ENCODE assay signal across 23 cellular contexts in genomic region chr1:228279011-228279721, GRCh38.
DNase-seq lines count a peak whose midpoint lies in the region; ATAC-seq and TF ChIP-seq lines count a peak whose summit lies in the region.
"Had no signal": no experiment of that assay in that cellular context is flagged by ENCODE, and none has a peak within 500 bp of the region (broad histone marks: within the 10 kb centered on the region; RNA-seq: fewer than 3 reads in every experiment).

No MANE protein-coding gene starts in this region.

- no peak overlapping the region for H3K4me3 Mint-ChIP-seq in activated T-cell treated with anti-CD3 and anti-CD28 coated beads, Interleukin-2, amount 50 U/mL, for 72 hours
- no peak overlapping the region for H3K4me3 Mint-ChIP-seq in natural killer cell treated with Interleukin-12 subunit alpha and Interleukin-12 subunit beta and Interleukin-15 and Interleukin-18, amount 100 ng/mL, for 72 hours
- H3K4me3 Mint-ChIP-seq in GM23338: no peak overlapping the region
- H3K4me3 Mint-ChIP-seq: activated naive CD8-positive, alpha-beta T cell; B cell; naive thymus-derived CD4-positive, alpha-beta T cell had no signal

- H3K4me2 ChIP-seq in GM23338: no peak overlapping the region

- no peaks in the 10 kb centered on the region for H3K9me2 ChIP-seq in GM23338 (ENCODE audit: insufficient read depth)

- no peak for ATAC-seq in activated T-cell treated with anti-CD3 and anti-CD28 coated beads, Interleukin-2, amount 50 U/mL, for 72 hours (replicated peaks in 1 of 2)
- no peak for ATAC-seq in natural killer cell treated with Interleukin-12 subunit alpha and Interleukin-12 subunit beta and Interleukin-15 and Interleukin-18, amount 100 ng/mL, for 72 hours
- ATAC-seq in upper lobe of right lung (no peak), GM19463 (IDR thresholded peaks at IDR 0.05; ENCODE audit: unreplicated experiment) (no peak), GM23338 (no peak)
- ATAC-seq: left colon; naive thymus-derived CD4-positive, alpha-beta T cell; Panc1; pancreas; stimulated activated naive CD8-positive, alpha-beta T cell treated with anti-CD3 and anti-CD28 coated beads, Interleukin-15, Interleukin-2, amounts not matched to agents 100 U/mL and 50 U/mL, for 24 hours had no signal

- no peaks in the 10 kb centered on the region for H3K79me2 ChIP-seq in GM23338 (replicated peaks; ENCODE audit: insufficient read depth)

- no peaks in the 10 kb centered on the region for H4K20me1 ChIP-seq in GM23338 (replicated peaks; ENCODE audit: insufficient read depth)

- no peaks in the 10 kb centered on the region for H3K9me3 ChIP-seq in upper lobe of right lung
- H3K9me3 ChIP-seq: pancreas, right atrium auricular region, thyroid gland had no signal

- H3K9me3 Mint-ChIP-seq in activated T-cell treated with anti-CD3 and anti-CD28 coated beads, Interleukin-2, amount 50 U/mL, for 72 hours: no peaks in the 10 kb centered on the region
- no peaks in the 10 kb centered on the region for H3K9me3 Mint-ChIP-seq in natural killer cell treated with Interleukin-12 subunit alpha and Interleukin-12 subunit beta and Interleukin-15 and Interleukin-18, amount 100 ng/mL, for 72 hours
- no peaks in the 10 kb centered on the region for H3K9me3 Mint-ChIP-seq in GM23338
- H3K9me3 Mint-ChIP-seq: activated T-helper 2 cell treated with anti-CD3 and anti-CD28 coated beads, Interferon-gamma antibody, Interleukin-2, Interleukin-4, amounts not matched to agents 10 μg/mL and 5 μg/mL and 100 μg/mL, durations not matched to agents 14 hours and 24 hours and 36 hours; naive thymus-derived CD4-positive, alpha-beta T cell had no signal

- H3K4me1 ChIP-seq in upper lobe of right lung (peaks cover 4% of the 10 kb centered on the region), GM23338 (ENCODE audit: insufficient read depth) (no peaks in the 10 kb centered on the region)
- H3K4me1 ChIP-seq: pancreas had no signal

- H3K27me3 ChIP-seq in upper lobe of right lung: no peaks in the 10 kb centered on the region
- peaks cover 11% of the 10 kb centered on the region; the same call in 1 of the 2 replicates for H3K27me3 ChIP-seq in GM23338 (ENCODE audit: insufficient read depth)
- H3K27me3 ChIP-seq: pancreas, right atrium auricular region, thyroid gland had no signal

- no peaks in the 10 kb centered on the region for H3K27me3 Mint-ChIP-seq in activated T-cell treated with anti-CD3 and anti-CD28 coated beads, Interleukin-2, amount 50 U/mL, for 72 hours (ENCODE audit: low read depth)
- H3K27me3 Mint-ChIP-seq in natural killer cell treated with Interleukin-12 subunit alpha and Interleukin-12 subunit beta and Interleukin-15 and Interleukin-18, amount 100 ng/mL, for 72 hours: no peaks in the 10 kb centered on the region
- H3K27me3 Mint-ChIP-seq in GM23338 (ENCODE audit: insufficient read depth, low read depth, poor library complexity): peaks cover 12% of the 10 kb centered on the region
- H3K27me3 Mint-ChIP-seq: activated naive CD8-positive, alpha-beta T cell; B cell; naive thymus-derived CD4-positive, alpha-beta T cell had no signal

- no peaks in the 10 kb centered on the region for H3K36me3 Mint-ChIP-seq in activated T-cell treated with anti-CD3 and anti-CD28 coated beads, Interleukin-2, amount 50 U/mL, for 72 hours (ENCODE audit: insufficient read depth in 2 of 2)
- no peaks in the 10 kb centered on the region for H3K36me3 Mint-ChIP-seq in natural killer cell treated with Interleukin-12 subunit alpha and Interleukin-12 subunit beta and Interleukin-15 and Interleukin-18, amount 100 ng/mL, for 72 hours
- peaks cover 13% of the 10 kb centered on the region; the same call in 2 of the 3 replicates for H3K36me3 Mint-ChIP-seq in GM23338 (ENCODE audit: low read depth)
- H3K36me3 Mint-ChIP-seq: activated naive CD8-positive, alpha-beta T cell had no signal

- H3K4me3 ChIP-seq in coronary artery (no peak overlapping the region), upper lobe of right lung (no peak overlapping the region), GM23338 (no peak overlapping the region)
- H3K4me3 ChIP-seq: pancreas, right atrium auricular region, thyroid gland had no signal

- TF ChIP-seq CTCF in coronary artery (IDR thresholded peaks at IDR 0.05) (no peak), upper lobe of right lung (IDR thresholded peaks at IDR 0.05) (no peak), GM23338 (conservative IDR thresholded peaks at IDR 0.05; ENCODE audit: low read depth in 2 of 2) (no peak)

- no peak overlapping the region for H2AFZ ChIP-seq in GM23338

- no peak overlapping the region for H3K27ac ChIP-seq in coronary artery
- no peak overlapping the region for H3K27ac ChIP-seq in upper lobe of right lung
- H3K27ac ChIP-seq in GM23338 (ENCODE audit: low read depth): no peak overlapping the region
- H3K27ac ChIP-seq: epithelial cell of prostate, HL-60, pancreas, right atrium auricular region, thyroid gland had no signal

- peak; percentile 10 to 13 for DNase-seq in activated T-cell treated with anti-CD3 and anti-CD28 coated beads, Interleukin-2, amount 50 U/mL, for 48 hours
- no peak for DNase-seq in activated T-cell treated with anti-CD3 and anti-CD28 coated beads, Interleukin-2, amount 50 U/mL, for 72 hours
- DNase-seq in coronary artery (ENCODE audit: low spot score): peak; percentile 69
- peak; percentile 61 for DNase-seq in natural killer cell treated with Interleukin-12 subunit alpha and Interleukin-12 subunit beta and Interleukin-15 and Interleukin-18, amount 100 ng/mL, for 72 hours (ENCODE audit: low spot score)
- DNase-seq in upper lobe of right lung: peak; percentile 64
- DNase-seq in GM23338 (ENCODE audit: low spot score): no peak
- no peak for DNase-seq in NCI-H146 treated with DMSO at 0.1 percent for 48 hours (lab: John Stamatoyannopoulos, UW; ENCODE audit: unreplicated experiment)
- DNase-seq: DMS53; NCI-H1694 treated with DMSO at 0.1 percent for 48 hours; NCI-H526; stimulated activated naive CD8-positive, alpha-beta T cell treated with anti-CD3 and anti-CD28 coated beads, Interleukin-15, Interleukin-2, amounts not matched to agents 100 U/mL and 50 U/mL, for 24 hours; thyroid gland had no signal

- H3K27ac Mint-ChIP-seq in activated T-cell treated with anti-CD3 and anti-CD28 coated beads, Interleukin-2, amount 50 U/mL, for 72 hours: no peak overlapping the region
- no peak overlapping the region for H3K27ac Mint-ChIP-seq in natural killer cell treated with Interleukin-12 subunit alpha and Interleukin-12 subunit beta and Interleukin-15 and Interleukin-18, amount 100 ng/mL, for 72 hours
- no peak overlapping the region for H3K27ac Mint-ChIP-seq in GM23338
- H3K27ac Mint-ChIP-seq: activated naive CD8-positive, alpha-beta T cell; activated T-helper 2 cell treated with anti-CD3 and anti-CD28 coated beads, Interferon-gamma antibody, Interleukin-2, Interleukin-4, amounts not matched to agents 10 μg/mL and 5 μg/mL and 100 μg/mL, durations not matched to agents 14 hours and 24 hours and 36 hours; B cell had no signal

- intact Hi-C loops in upper lobe of right lung (cut with DNase I): no loop called here

- H3K36me3 ChIP-seq in upper lobe of right lung: peaks cover 13% of the 10 kb centered on the region
- H3K36me3 ChIP-seq in GM23338 (ENCODE audit: insufficient read depth): no peaks in the 10 kb centered on the region
- H3K36me3 ChIP-seq: pancreas, thyroid gland had no signal

- 0 out of 2 replicates have a peak, but pooled peaks cover 6% of the 10 kb centered on the region for H3F3A ChIP-seq in GM23338 (replicated peaks; ENCODE audit: low read depth)

- H3K4me1 Mint-ChIP-seq in activated T-cell treated with anti-CD3 and anti-CD28 coated beads, Interleukin-2, amount 50 U/mL, for 72 hours (ENCODE audit: low read depth): peaks cover 10% of the 10 kb centered on the region
- peaks cover 4 to 7% of the 10 kb centered on the region in 2 donors for H3K4me1 Mint-ChIP-seq in natural killer cell treated with Interleukin-12 subunit alpha and Interleukin-12 subunit beta and Interleukin-15 and Interleukin-18, amount 100 ng/mL, for 72 hours (ENCODE audit: low read depth in 2 of 2)
- H3K4me1 Mint-ChIP-seq in GM23338: no peaks in the 10 kb centered on the region

TF ChIP-seq in GM23338, 12 proteins besides CTCF, POLR2A, EP300 and RAD21:
- TF ChIP-seq REST (IDR thresholded peaks at IDR 0.05; ENCODE audit: unreplicated experiment): no peak
- TF ChIP-seq ETS1 (IDR thresholded peaks at IDR 0.05): no peak

Comparison
In these comparisons a context has a peak if more than half of its experiments do, and no peak if none do; other contexts are left out.
1. DNase-seq: peak in activated T-cell treated with anti-CD3 and anti-CD28 coated beads, Interleukin-2, amount 50 U/mL, for 48 hours (2 of 2), coronary artery (single experiment), natural killer cell treated with Interleukin-12 subunit alpha and Interleukin-12 subunit beta and Interleukin-15 and Interleukin-18, amount 100 ng/mL, for 72 hours (single experiment) and upper lobe of right lung (single experiment); none in activated T-cell treated with anti-CD3 and anti-CD28 coated beads, Interleukin-2, amount 50 U/mL, for 72 hours (0 of 2), GM23338 (single experiment) and NCI-H146 treated with DMSO at 0.1 percent for 48 hours (single experiment).